In genomic region chr10:133104972-133105495, GRCh38 we compare ENCODE assay signal across 25 cellular contexts. TPM values are rescaled to one million over a fixed set of nuclear protein-coding genes. Genes with fewer than 3 reads are reported as not detected.
"Had no signal": no experiment of that assay in that cellular context is flagged by ENCODE, and none has a peak within 500 bp of the region (broad histone marks: within the 10 kb centered on the region; RNA-seq: fewer than 3 reads in every experiment).

No MANE protein-coding gene starts in this region.

- H3K27ac ChIP-seq: SJSA1, SK-N-MC had no signal

- H3K36me3 ChIP-seq: SJSA1 had no signal

- FAIRE-seq: RCC 7860 had no signal

- H3K4me1 ChIP-seq: SJSA1 had no signal

- H3K4me3 ChIP-seq: SJSA1, SK-N-MC had no signal

- DNase-seq: KBM-7, MV-4-11, NCI-H1048, NCI-H1105 treated with DMSO at 0.1 percent for 48 hours, NCI-H1417 treated with DMSO at 0.1 percent for 48 hours, NCI-H146, NCI-H1694 treated with DMSO at 0.1 percent for 48 hours, NCI-H1930, NCI-H2081, NCI-H2107, NCI-H226, NCI-H446, NCI-H510A, NCI-H524 treated with DMSO at 0.1 percent for 48 hours, NCI-H69, NCI-H774, Right ventricle myocardium superior, RPMI8226, SIG-M5 had no signal

RNA-seq across cellular contexts. Expression of gene ADGRA1, which starts 17.3 kb away (rescaled TPM):
- total RNA-seq: HT1080, LHCN-M2, MCF 10A, Right ventricle myocardium superior, SJSA1 had no signal

RNA-seq across cellular contexts. Expression of gene KNDC1, which starts 55.0 kb away (rescaled TPM):
- total RNA-seq: HT1080, Right ventricle myocardium superior had no signal
